In the genomic region with DNA sequence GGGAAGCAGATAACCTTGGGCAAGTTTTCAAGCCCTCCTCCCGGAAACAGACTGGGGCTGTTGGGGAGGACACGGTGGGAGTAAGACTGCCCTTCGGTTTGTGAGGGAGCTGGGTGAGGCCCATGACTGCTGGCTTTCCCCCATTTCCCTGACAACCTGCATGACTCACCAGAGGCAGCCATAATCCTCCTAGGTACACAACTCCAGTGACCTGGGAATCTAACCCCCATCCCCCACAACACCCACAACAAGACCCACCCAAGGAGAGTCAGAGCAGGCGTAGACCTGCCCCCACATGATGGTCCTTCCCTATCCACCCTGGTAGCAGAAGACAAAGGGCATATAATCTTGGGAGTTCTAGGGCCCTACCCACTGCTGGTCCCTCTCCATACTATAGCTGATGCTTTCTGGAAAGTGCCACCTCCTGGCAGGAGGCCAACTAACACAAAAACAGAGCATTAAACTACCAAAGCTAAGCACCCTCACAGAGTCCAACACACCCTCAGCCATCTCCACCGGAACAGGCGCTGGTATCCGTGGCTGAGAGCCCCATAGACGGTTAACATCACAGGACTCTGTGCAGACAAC, we compare ENCODE assay signal across 8 cellular contexts. TPM values are rescaled to one million over a fixed set of nuclear protein-coding genes. Genes with fewer than 3 reads are reported as not detected.
DNase-seq lines count a peak whose midpoint lies in the region; ATAC-seq and TF ChIP-seq lines count a peak whose summit lies in the region.

No MANE protein-coding gene starts in this region.

- intact Hi-C loops in colonic mucosa (cut with DNase I) = no loop called here

- no peak overlapping the region for H3K9ac ChIP-seq in colonic mucosa (ENCODE audit: low read depth in 2 of 2, low read length in 2 of 2)

- H3K4me3 Mint-ChIP-seq in neural crest cell = no peak overlapping the region

- peaks cover 7% of the 10 kb centered on the region for H3K36me3 ChIP-seq in colonic mucosa

- H3K4me1 Mint-ChIP-seq in neural crest cell = peaks cover 22% of the 10 kb centered on the region

- no peaks in the 10 kb centered on the region for H3K9me3 ChIP-seq in colonic mucosa

- TF ChIP-seq CTCF in colonic mucosa (IDR thresholded peaks at IDR 0.05) (no peak), neural crest cell (conservative IDR thresholded peaks at IDR 0.05) (no peak)

- no peaks in the 10 kb centered on the region for H3K27me3 ChIP-seq in colonic mucosa

- peaks cover 52% of the 10 kb centered on the region for H3K36me3 Mint-ChIP-seq in neural crest cell (ENCODE audit: low read depth)

- ATAC-seq in GM21528 (IDR thresholded peaks at IDR 0.05; ENCODE audit: low FRiP score, unreplicated experiment) (no peak), HG03354 (IDR thresholded peaks at IDR 0.05; ENCODE audit: poor library complexity, severe bottlenecking, unreplicated experiment) (no peak)

- H3K4me3 ChIP-seq in colonic mucosa = no peak overlapping the region

- peak overlapping the region; percentile 35 for H3K27ac Mint-ChIP-seq in neural crest cell (ENCODE audit: unreplicated experiment)

- no peaks in the 10 kb centered on the region for H3K4me1 ChIP-seq in colonic mucosa

- H3K27ac ChIP-seq in colonic mucosa = peak overlapping the region; percentile 75

- DNase-seq in DMS79 (lab: John Stamatoyannopoulos, UW) (peak; percentile 5), NCI-H510A treated with DMSO at 0.1 percent for 48 hours (lab: John Stamatoyannopoulos, UW) (peak; percentile 20), colonic mucosa (peak; percentile 84), neural crest cell (ENCODE audit: low read depth, low spot score) (no peak), D341Med (ENCODE audit: low spot score) (no peak), Ammon's horn (ENCODE audit: low spot score) (no peak)

- no peaks in the 10 kb centered on the region for H3K27me3 Mint-ChIP-seq in neural crest cell (ENCODE audit: low read depth)

- H3K9me3 Mint-ChIP-seq in neural crest cell = peaks cover 26% of the 10 kb centered on the region

RNA-seq across cellular contexts. Expression of a gene that starts 14.8 kb away (rescaled TPM):
- total RNA-seq in colonic mucosa = 100 to 1,000 TPM; 110 to 142 TPM
- total RNA-seq in neural crest cell = 168 and 177 TPM in 2 replicates

RNA-seq across cellular contexts. Expression of a gene that starts 14.9 kb away (rescaled TPM):
- 10 to 100 TPM; 15.8 to 27.4 TPM for total RNA-seq in colonic mucosa
- 36.3 and 39.7 TPM in 2 replicates for total RNA-seq in neural crest cell

RNA-seq across cellular contexts. Expression of a gene that starts 40.0 kb away (rescaled TPM):
- total RNA-seq in colonic mucosa (1 to 10 TPM; 2.2 to 2.7 TPM), neural crest cell (4.4 and 4.8 TPM in 2 replicates)

RNA-seq across cellular contexts. Expression of a gene that starts 44.4 kb away (rescaled TPM):
- 100 to 1,000 TPM; 219 to 709 TPM for total RNA-seq in colonic mucosa
- total RNA-seq in neural crest cell = 8.1 and 9.5 TPM in 2 replicates

Comparison
In these comparisons a context has a peak if more than half of its experiments do, and no peak if none do; other contexts are left out.
1. DNase-seq: peak in DMS79 (single experiment), NCI-H510A treated with DMSO at 0.1 percent for 48 hours (single experiment) and colonic mucosa (single experiment); none in neural crest cell (single experiment), D341Med (single experiment) and Ammon's horn (single experiment).